Comparison of ENCODE assay signal across 16 cellular contexts in genomic region chr1:59328353-59328752, GRCh38.
"Had no signal": no experiment of that assay in that cellular context is flagged by ENCODE, and none has a peak within 500 bp of the region (broad histone marks: within the 10 kb centered on the region; RNA-seq: fewer than 3 reads in every experiment).

No MANE protein-coding gene starts in this region.

- H3K27ac Mint-ChIP-seq: nephron; progenitor cell of endocrine pancreas; stimulated activated memory B cell treated with anti-CD40 and anti-IgM and Interleukin-4, amounts not matched to agents 10 μg/mL and 1 μg/mL and 100 μg/mL, for 72 hours had no signal

- H3K27me3 Mint-ChIP-seq: progenitor cell of endocrine pancreas; stimulated activated memory B cell treated with anti-CD40 and anti-IgM and Interleukin-4, amounts not matched to agents 10 μg/mL and 1 μg/mL and 100 μg/mL, for 72 hours had no signal

- ATAC-seq: right cardiac atrium; stimulated activated memory B cell treated with anti-CD40 and anti-IgM and Interleukin-4, amounts not matched to agents 10 μg/mL and 1 μg/mL and 100 μg/mL, for 72 hours had no signal

- H3K4me3 Mint-ChIP-seq: nephron; stimulated activated memory B cell treated with anti-CD40 and anti-IgM and Interleukin-4, amounts not matched to agents 10 μg/mL and 1 μg/mL and 100 μg/mL, for 72 hours had no signal

- H3K4me1 Mint-ChIP-seq: nephron; stimulated activated memory B cell treated with anti-CD40 and anti-IgM and Interleukin-4, amounts not matched to agents 10 μg/mL and 1 μg/mL and 100 μg/mL, for 72 hours had no signal

- DNase-seq: activated CD4-positive, alpha-beta T cell treated with anti-CD3 and anti-CD28 coated beads for 4 hours; activated effector memory CD4-positive, alpha-beta T cell treated with Interleukin-2 at 50 U/mL for 16 hours; central memory CD4-positive, alpha-beta T cell; cortex of kidney; effector CD8-positive, alpha-beta T cell; kidney; left ventricle myocardium inferior; mesenchymal stem cell; occipital lobe; right cardiac atrium; SHP77; substantia nigra; transverse colon had no signal
